1 cellular context compared by ENCODE assay signal in genomic region chr1:22527555-22528296, GRCh38.
TF ChIP-seq lines count a peak whose summit lies in the region.

No MANE protein-coding gene starts in this region.

TF ChIP-seq in K562, 482 proteins besides CTCF, POLR2A, EP300 and RAD21 (continued from another document):
- TF ChIP-seq ZNF518B (CRISPR knock-in tag; IDR thresholded peaks at IDR 0.05) (no peak), NONO (IDR thresholded peaks at IDR 0.05; ENCODE audit: low read depth in 2 of 2, low read length in 1 of 2) (no peak), CSDE1 (IDR thresholded peaks at IDR 0.05) (no peak)
- TF ChIP-seq, protein P1, sequence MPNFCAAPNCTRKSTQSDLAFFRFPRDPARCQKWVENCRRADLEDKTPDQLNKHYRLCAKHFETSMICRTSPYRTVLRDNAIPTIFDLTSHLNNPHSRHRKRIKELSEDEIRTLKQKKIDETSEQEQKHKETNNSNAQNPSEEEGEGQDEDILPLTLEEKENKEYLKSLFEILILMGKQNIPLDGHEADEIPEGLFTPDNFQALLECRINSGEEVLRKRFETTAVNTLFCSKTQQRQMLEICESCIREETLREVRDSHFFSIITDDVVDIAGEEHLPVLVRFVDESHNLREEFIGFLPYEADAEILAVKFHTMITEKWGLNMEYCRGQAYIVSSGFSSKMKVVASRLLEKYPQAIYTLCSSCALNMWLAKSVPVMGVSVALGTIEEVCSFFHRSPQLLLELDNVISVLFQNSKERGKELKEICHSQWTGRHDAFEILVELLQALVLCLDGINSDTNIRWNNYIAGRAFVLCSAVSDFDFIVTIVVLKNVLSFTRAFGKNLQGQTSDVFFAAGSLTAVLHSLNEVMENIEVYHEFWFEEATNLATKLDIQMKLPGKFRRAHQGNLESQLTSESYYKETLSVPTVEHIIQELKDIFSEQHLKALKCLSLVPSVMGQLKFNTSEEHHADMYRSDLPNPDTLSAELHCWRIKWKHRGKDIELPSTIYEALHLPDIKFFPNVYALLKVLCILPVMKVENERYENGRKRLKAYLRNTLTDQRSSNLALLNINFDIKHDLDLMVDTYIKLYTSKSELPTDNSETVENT (CRISPR knock-in tag; IDR thresholded peaks at IDR 0.05) = no peak
- TF ChIP-seq, protein P2, sequence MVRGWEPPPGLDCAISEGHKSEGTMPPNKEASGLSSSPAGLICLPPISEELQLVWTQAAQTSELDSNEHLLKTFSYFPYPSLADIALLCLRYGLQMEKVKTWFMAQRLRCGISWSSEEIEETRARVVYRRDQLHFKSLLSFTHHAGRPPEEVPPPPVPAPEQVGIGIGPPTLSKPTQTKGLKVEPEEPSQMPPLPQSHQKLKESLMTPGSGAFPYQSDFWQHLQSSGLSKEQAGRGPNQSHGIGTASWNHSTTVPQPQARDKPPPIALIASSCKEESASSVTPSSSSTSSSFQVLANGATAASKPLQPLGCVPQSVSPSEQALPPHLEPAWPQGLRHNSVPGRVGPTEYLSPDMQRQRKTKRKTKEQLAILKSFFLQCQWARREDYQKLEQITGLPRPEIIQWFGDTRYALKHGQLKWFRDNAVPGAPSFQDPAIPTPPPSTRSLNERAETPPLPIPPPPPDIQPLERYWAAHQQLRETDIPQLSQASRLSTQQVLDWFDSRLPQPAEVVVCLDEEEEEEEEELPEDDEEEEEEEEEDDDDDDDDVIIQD (CRISPR knock-in tag; IDR thresholded peaks at IDR 0.05) = no peak
